In the genomic region with DNA sequence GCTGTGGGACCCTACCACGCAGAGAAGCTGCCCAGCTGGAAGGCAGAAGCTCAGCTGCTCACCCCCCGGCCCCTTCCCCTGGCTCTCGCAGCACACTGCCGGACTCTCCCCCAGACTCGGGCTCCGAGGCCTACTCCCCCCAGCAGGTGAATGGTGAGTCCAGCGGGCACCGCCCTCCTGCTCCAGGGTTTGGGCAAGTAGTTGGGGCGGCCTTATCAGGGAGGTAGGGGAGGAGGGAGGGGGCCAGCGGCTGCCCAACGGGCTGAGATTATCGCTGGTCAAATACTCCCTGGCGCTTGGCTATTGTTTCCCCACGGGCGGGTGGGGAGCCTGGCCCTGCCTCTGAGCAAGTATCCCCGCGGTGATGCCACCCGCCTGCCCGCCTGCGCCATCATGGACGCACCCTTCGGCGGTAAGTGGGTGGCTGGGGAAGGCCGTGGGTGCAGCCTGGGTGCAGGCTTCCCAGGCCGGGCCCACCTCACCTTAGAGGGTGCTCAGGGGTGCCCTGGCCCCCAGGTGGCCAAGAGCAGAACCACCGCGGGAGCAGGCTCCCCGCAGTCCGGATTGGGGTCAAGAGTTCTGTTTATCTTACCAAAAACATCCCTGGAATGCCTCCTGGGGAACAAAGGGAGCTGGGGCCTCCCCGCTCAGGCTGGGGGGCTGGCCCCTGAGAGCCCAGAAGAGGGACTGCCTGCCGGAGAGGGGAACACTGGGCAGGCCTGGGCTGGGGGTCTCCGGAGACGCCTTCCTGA, we compare ENCODE assay signal across 7 cellular contexts. TPM values are rescaled to one million over a fixed set of nuclear protein-coding genes. Genes with fewer than 3 reads are reported as not detected.
DNase-seq lines count a peak whose midpoint lies in the region; TF ChIP-seq lines count a peak whose summit lies in the region.
"Had no signal": no experiment of that assay in that cellular context is flagged by ENCODE, and none has a peak within 500 bp of the region (broad histone marks: within the 10 kb centered on the region; RNA-seq: fewer than 3 reads in every experiment).

No MANE protein-coding gene starts in this region.

- 31 to 78% (median 41%) methylated on average over 4 to 33 of the region's 33 CpGs for WGBS in stomach, 5 donors

- H3K4me3 ChIP-seq in HEK293 (ENCODE audit: low read depth, low read length), result no peak overlapping the region
- H3K4me3 ChIP-seq in endocrine pancreas (ENCODE audit: control insufficient read depth, insufficient read depth, low read length), result no peak overlapping the region
- peak overlapping the region; percentile 26 to 46 (median 30) for H3K4me3 ChIP-seq in stomach
- no peak overlapping the region for H3K4me3 ChIP-seq in Karpas-422 (ENCODE audit: low read length)

- intact Hi-C loops in stomach (cut with DNase I; ENCODE audit: low total_unique reads), result no loop called here

- TF ChIP-seq POLR2A in stomach (IDR thresholded peaks at IDR 0.05), result no peak

- CTCF ChIA-PET in HEK293 (lab: Yijun Ruan, JAX), result no interaction called here

- no peak for TF ChIP-seq EP300 in stomach (IDR thresholded peaks at IDR 0.05)

- H3K36me3 ChIP-seq in HEK293 (ENCODE audit: control insufficient read depth in 2 of 2, insufficient read depth in 1 of 2, low read length in 2 of 2) (no peaks in the 10 kb centered on the region), endocrine pancreas (ENCODE audit: control insufficient read depth, insufficient read depth, low read length) (no peaks in the 10 kb centered on the region), stomach (peaks cover 0 to 30% (median 5%) of the 10 kb centered on the region in 4 donors), Karpas-422 (ENCODE audit: insufficient read depth, low read length) (no peaks in the 10 kb centered on the region)

- H2AFZ ChIP-seq in Karpas-422 (ENCODE audit: low read length), result no peak overlapping the region

- DNase-seq in stomach (peak; percentile 92), Karpas-422 (no peak), GM13976 (ENCODE audit: low spot score) (no peak)
- DNase-seq in activated naive CD4-positive, alpha-beta T cell treated with anti-CD3 and anti-CD28 coated beads, Interleukin-2, amount 50 U/mL, for 16 hours, result no peak
- DNase-seq: NCI-H446 treated with DMSO at 0.1 percent for 48 hours had no signal

- H3K9me3 ChIP-seq in HEK293 (ENCODE audit: control insufficient read depth, insufficient read depth, low read depth, low read length) (no peaks in the 10 kb centered on the region), endocrine pancreas (ENCODE audit: control insufficient read depth, low read length) (no peaks in the 10 kb centered on the region), stomach (no peaks in the 10 kb centered on the region), Karpas-422 (ENCODE audit: low read length) (no peaks in the 10 kb centered on the region)

- TF ChIP-seq CTCF in HEK293 (tag by site-specific recombination; IDR thresholded peaks at IDR 0.05) (no peak), stomach (IDR thresholded peaks at IDR 0.05) (peak in 2 of 7 experiments; percentile 27 to 67), GM13976 (IDR thresholded peaks at IDR 0.05; ENCODE audit: borderline replicate concordance, control extremely low read depth, extremely low read depth, insufficient read depth, missing control alignments) (no peak)

- in situ Hi-C loops in GM13976 (cut with MboI; ENCODE audit: low sequenced_read_pairs, unreplicated experiment), result no loop called here

- no peaks in the 10 kb centered on the region for H4K20me1 ChIP-seq in Karpas-422 (ENCODE audit: insufficient read depth, low read depth, low read length)

- H3K9ac ChIP-seq in endocrine pancreas (ENCODE audit: control insufficient read depth, insufficient read depth, low read length) (peak overlapping the region; percentile 11), Karpas-422 (ENCODE audit: low read length) (no peak overlapping the region)

- H3K4me1 ChIP-seq in HEK293 (ENCODE audit: control insufficient read depth, insufficient read depth, low read length) (no peaks in the 10 kb centered on the region), endocrine pancreas (ENCODE audit: control insufficient read depth, insufficient read depth, low read length) (no peaks in the 10 kb centered on the region), stomach (peaks cover 59 to 82% (median 76%) of the 10 kb centered on the region in 4 donors), Karpas-422 (ENCODE audit: low read length) (no peaks in the 10 kb centered on the region)

- no peak overlapping the region for H3K4me2 ChIP-seq in Karpas-422 (ENCODE audit: low read depth, low read length, poor library complexity, severe bottlenecking)

- H3K27me3 ChIP-seq in endocrine pancreas (ENCODE audit: control insufficient read depth, insufficient read depth, low read length) (no peaks in the 10 kb centered on the region), stomach (peaks cover 0 to 14% (median 0%) of the 10 kb centered on the region in 3 donors), Karpas-422 (ENCODE audit: low read length) (no peaks in the 10 kb centered on the region)

- POLR2A ChIA-PET in HEK293 (lab: Yijun Ruan, JAX), result no interaction called here

- no peaks in the 10 kb centered on the region for H3K9me2 ChIP-seq in Karpas-422 (replicated peaks; ENCODE audit: insufficient read depth, low read length)

- no peaks in the 10 kb centered on the region for H3K79me2 ChIP-seq in Karpas-422 (ENCODE audit: low read length)

- no peak overlapping the region for H3K27ac ChIP-seq in HEK293 (ENCODE audit: extremely low read depth, low read depth, low read length)
- peak overlapping the region; percentile 89 to 95 (median 90) for H3K27ac ChIP-seq in stomach
- no peak overlapping the region for H3K27ac ChIP-seq in Karpas-422 (ENCODE audit: low read length)

TF ChIP-seq in HEK293, 187 proteins besides CTCF, POLR2A, EP300 and RAD21:
- TF ChIP-seq ZIC2 (tag by site-specific recombination; IDR thresholded peaks at IDR 0.05), result 0 out of 2 replicates have a peak, but pooled peaks have one; percentile 26
- TF ChIP-seq, protein P1, sequence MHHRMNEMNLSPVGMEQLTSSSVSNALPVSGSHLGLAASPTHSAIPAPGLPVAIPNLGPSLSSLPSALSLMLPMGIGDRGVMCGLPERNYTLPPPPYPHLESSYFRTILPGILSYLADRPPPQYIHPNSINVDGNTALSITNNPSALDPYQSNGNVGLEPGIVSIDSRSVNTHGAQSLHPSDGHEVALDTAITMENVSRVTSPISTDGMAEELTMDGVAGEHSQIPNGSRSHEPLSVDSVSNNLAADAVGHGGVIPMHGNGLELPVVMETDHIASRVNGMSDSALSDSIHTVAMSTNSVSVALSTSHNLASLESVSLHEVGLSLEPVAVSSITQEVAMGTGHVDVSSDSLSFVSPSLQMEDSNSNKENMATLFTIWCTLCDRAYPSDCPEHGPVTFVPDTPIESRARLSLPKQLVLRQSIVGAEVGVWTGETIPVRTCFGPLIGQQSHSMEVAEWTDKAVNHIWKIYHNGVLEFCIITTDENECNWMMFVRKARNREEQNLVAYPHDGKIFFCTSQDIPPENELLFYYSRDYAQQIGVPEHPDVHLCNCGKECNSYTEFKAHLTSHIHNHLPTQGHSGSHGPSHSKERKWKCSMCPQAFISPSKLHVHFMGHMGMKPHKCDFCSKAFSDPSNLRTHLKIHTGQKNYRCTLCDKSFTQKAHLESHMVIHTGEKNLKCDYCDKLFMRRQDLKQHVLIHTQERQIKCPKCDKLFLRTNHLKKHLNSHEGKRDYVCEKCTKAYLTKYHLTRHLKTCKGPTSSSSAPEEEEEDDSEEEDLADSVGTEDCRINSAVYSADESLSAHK (tag by site-specific recombination; IDR thresholded peaks at IDR 0.05), result no peak
- TF ChIP-seq, protein P2, sequence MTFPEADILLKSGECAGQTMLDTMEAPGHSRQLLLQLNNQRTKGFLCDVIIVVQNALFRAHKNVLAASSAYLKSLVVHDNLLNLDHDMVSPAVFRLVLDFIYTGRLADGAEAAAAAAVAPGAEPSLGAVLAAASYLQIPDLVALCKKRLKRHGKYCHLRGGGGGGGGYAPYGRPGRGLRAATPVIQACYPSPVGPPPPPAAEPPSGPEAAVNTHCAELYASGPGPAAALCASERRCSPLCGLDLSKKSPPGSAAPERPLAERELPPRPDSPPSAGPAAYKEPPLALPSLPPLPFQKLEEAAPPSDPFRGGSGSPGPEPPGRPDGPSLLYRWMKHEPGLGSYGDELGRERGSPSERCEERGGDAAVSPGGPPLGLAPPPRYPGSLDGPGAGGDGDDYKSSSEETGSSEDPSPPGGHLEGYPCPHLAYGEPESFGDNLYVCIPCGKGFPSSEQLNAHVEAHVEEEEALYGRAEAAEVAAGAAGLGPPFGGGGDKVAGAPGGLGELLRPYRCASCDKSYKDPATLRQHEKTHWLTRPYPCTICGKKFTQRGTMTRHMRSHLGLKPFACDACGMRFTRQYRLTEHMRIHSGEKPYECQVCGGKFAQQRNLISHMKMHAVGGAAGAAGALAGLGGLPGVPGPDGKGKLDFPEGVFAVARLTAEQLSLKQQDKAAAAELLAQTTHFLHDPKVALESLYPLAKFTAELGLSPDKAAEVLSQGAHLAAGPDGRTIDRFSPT (tag by site-specific recombination; IDR thresholded peaks at IDR 0.05), result 0 out of 2 replicates have a peak, but pooled peaks have one; percentile 31

RNA-seq across cellular contexts. Expression of a gene that starts 16.9 kb away (rescaled TPM):
- 100 to 1,000 TPM in 3 of 5 donors, 10 to 100 TPM in 1, 1 to 10 TPM in 1; 6.4 to 527 (median 240) TPM for total RNA-seq in stomach
- polyA plus RNA-seq in stomach, result 10 to 100 TPM; 19.0 to 45.9 (median 20.5) TPM
- total RNA-seq in Karpas-422 (2014; rRNA removed; shearing (Covaris generic); ENCODE audit: low replicate concordance), result 0.32 TPM in 1 of 2 replicates, not detected in the other

RNA-seq across cellular contexts. Expression of a gene that starts 23.1 kb away (rescaled TPM):
- total RNA-seq in stomach, result 10 to 100 TPM in 4 of 5 donors, not detected in 1; 24.1 to 50.3 (median 42.8) TPM
- 100 to 1,000 TPM; 184 to 274 (median 210) TPM for polyA plus RNA-seq in stomach
- total RNA-seq in Karpas-422 (2014; rRNA removed; shearing (Covaris generic); ENCODE audit: low replicate concordance), result 81.3 and 303 TPM in 2 replicates

RNA-seq across cellular contexts. Expression of a gene that starts 23.4 kb away (rescaled TPM):
- total RNA-seq in stomach, result 10 to 100 TPM in 2 of 5 donors, 1 to 10 TPM in 2, not detected in 1; 4.2 to 24.6 (median 10.4) TPM
- 10 to 100 TPM in 1 of 3 donors, 1 to 10 TPM in 2; 5.0 to 14.3 (median 10.0) TPM for polyA plus RNA-seq in stomach
- 18.0 and 32.4 TPM in 2 replicates for total RNA-seq in Karpas-422 (2014; rRNA removed; shearing (Covaris generic); ENCODE audit: low replicate concordance)

RNA-seq across cellular contexts. Expression of a gene that starts 47.5 kb away (rescaled TPM):
- 10 to 100 TPM in 4 of 5 donors, not detected in 1; 11.7 to 56.5 (median 17.3) TPM for total RNA-seq in stomach
- 1 to 10 TPM; 1.8 to 6.4 (median 4.1) TPM for polyA plus RNA-seq in stomach
- 80.3 and 99.6 TPM in 2 replicates for total RNA-seq in Karpas-422 (2014; rRNA removed; shearing (Covaris generic); ENCODE audit: low replicate concordance)

RNA-seq across cellular contexts. Expression of a gene that starts 58.8 kb away (rescaled TPM):
- 10 to 100 TPM in 3 of 5 donors, 1 to 10 TPM in 1, not detected in 1; 9.6 to 15.2 (median 14.0) TPM for total RNA-seq in stomach
- polyA plus RNA-seq in stomach, result 10 to 100 TPM in 1 of 3 donors, 1 to 10 TPM in 2; 3.5 to 17.1 (median 6.4) TPM
- total RNA-seq in Karpas-422 (2014; rRNA removed; shearing (Covaris generic); ENCODE audit: low replicate concordance), result 74.0 and 75.7 TPM in 2 replicates

Comparison
In these comparisons a context has a peak if more than half of its experiments do, and no peak if none do; other contexts are left out.
1. H3K27ac ChIP-seq: peak in stomach (5 of 5); none in HEK293 (single experiment) and Karpas-422 (single experiment).
2. H3K4me3 ChIP-seq: peak in stomach (4 of 4); none in HEK293 (single experiment), endocrine pancreas (single experiment) and Karpas-422 (single experiment).